Comparison of ENCODE assay signal across 29 cellular contexts in the genomic region with DNA sequence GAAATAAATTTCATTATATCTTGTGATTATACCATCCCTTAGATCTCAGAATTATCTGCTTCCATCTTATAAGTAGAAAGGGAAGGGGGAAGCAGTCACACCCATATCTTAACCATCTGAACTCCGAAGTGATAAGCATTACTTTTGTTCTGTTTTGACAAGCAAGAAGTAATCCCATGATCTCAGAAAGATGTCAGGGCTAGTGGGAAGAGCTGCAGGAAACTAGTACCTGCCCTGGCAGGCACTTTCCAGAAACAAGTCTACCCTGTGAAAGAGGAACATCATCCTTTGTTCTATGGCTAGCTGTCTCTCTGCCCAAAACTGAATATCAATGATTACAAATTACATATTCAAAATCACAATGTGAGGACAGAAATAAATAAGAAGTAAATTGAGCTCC.
"Had no signal": no experiment of that assay in that cellular context is flagged by ENCODE, and none has a peak within 500 bp of the region (broad histone marks: within the 10 kb centered on the region; RNA-seq: fewer than 3 reads in every experiment).

No MANE protein-coding gene starts in this region.

- H3K27me3 ChIP-seq: brain microvascular endothelial cell, colonic mucosa, esophagus muscularis mucosa, gastroesophageal sphincter had no signal

- H3K4me1 ChIP-seq: colonic mucosa, esophagus muscularis mucosa, gastroesophageal sphincter had no signal

- ATAC-seq: activated CD4-positive, CD25-positive, alpha-beta regulatory T cell treated with anti-CD3 and anti-CD28 coated beads, Interleukin-2, amount 50 U/mL, for 24 hours; activated CD8-positive, alpha-beta T cell treated with anti-CD3 and anti-CD28 coated beads for 36 hours; activated T-cell treated with anti-CD3 and anti-CD28 coated beads, Interleukin-2, amount 50 U/mL, for 4 hours; activated T-helper 17 cell treated with anti-CD3 and anti-CD28 coated beads, Interleukin-2, amount 50 U/mL, for 72 hours; gastroesophageal sphincter; T-helper 17 cell had no signal

- H3K4me3 ChIP-seq: colonic mucosa, esophagus muscularis mucosa, gastroesophageal sphincter had no signal

- H3K9me3 ChIP-seq: colonic mucosa, esophagus muscularis mucosa, gastroesophageal sphincter had no signal

- FAIRE-seq: astrocyte had no signal

- DNase-seq: activated B cell treated with CpG ODN at 0.5 μM for 24 hours; activated CD4-positive, alpha-beta T cell treated with anti-CD3 and anti-CD28 coated beads for 48 hours; activated CD4-positive, alpha-beta T cell treated with anti-CD3 and anti-CD28 coated beads, Interleukin-2, amount 50 U/mL, for 1 hour; activated CD4-positive, alpha-beta T cell treated with anti-CD3 and anti-CD28 coated beads, Interleukin-2, amount 50 U/mL, for 48 hours; activated CD8-positive, alpha-beta memory T cell treated with anti-CD3 and anti-CD28 coated beads for 24 hours; activated CD8-positive, alpha-beta T cell treated with anti-CD3 and anti-CD28 coated beads for 36 hours; activated effector memory CD4-positive, alpha-beta T cell treated with Interleukin-2 at 50 U/mL for 16 hours; activated gamma-delta T cell treated with Interleukin-2 at 50 U/mL for 16 hours; activated naive CD4-positive, alpha-beta T cell treated with anti-CD3 and anti-CD28 coated beads, Interleukin-2, amount 50 U/mL, for 16 hours; activated naive CD4-positive, alpha-beta T cell treated with Interleukin-2 at 50 U/mL for 16 hours; activated T-cell treated with anti-CD3 and anti-CD28 coated beads, Interleukin-2, amount 50 U/mL, for 4 hours; amniotic stem cell; anterior cingulate cortex; brain microvascular endothelial cell; caudate nucleus; colonic mucosa; effector memory CD4-positive, alpha-beta T cell; endodermal cell; foreskin melanocyte; hippocampal formation; T-helper 1 cell; T-helper 17 cell; T1000; WERI-Rb-1 had no signal

- H3K36me3 ChIP-seq: brain microvascular endothelial cell, colonic mucosa, esophagus muscularis mucosa, gastroesophageal sphincter, WERI-Rb-1 had no signal

- H3K27ac ChIP-seq: brain microvascular endothelial cell, colonic mucosa, esophagus muscularis mucosa, gastroesophageal sphincter, WERI-Rb-1 had no signal
